In genomic region chr15:45167631-45168205, GRCh38 we compare ENCODE assay signal across 9 cellular contexts. TPM values are rescaled to one million over a fixed set of nuclear protein-coding genes. Genes with fewer than 3 reads are reported as not detected.
DNase-seq lines count a peak whose midpoint lies in the region; ATAC-seq and TF ChIP-seq lines count a peak whose summit lies in the region.
"Had no signal": no experiment of that assay in that cellular context is flagged by ENCODE, and none has a peak within 500 bp of the region (broad histone marks: within the 10 kb centered on the region; RNA-seq: fewer than 3 reads in every experiment).

No MANE protein-coding gene starts in this region.

- no peaks in the 10 kb centered on the region for H3K9me3 Mint-ChIP-seq in WTC11

- H3K4me3 ChIP-seq in GM23248 (peak overlapping the region; percentile 82), gastroesophageal sphincter (peak overlapping the region; percentile 63 to 80), skeletal muscle cell (ENCODE audit: low read depth, low read length) (peak overlapping the region; percentile 58)

- no peaks in the 10 kb centered on the region for H3K36me3 Mint-ChIP-seq in WTC11

- H3K9me2 ChIP-seq in GM23248 (ENCODE audit: insufficient read depth), result no peaks in the 10 kb centered on the region

- H3K9ac ChIP-seq in GM23248, result peak overlapping the region; percentile 95

- no peaks in the 10 kb centered on the region; the same call in 1 of the 2 replicates for H3K27me3 Mint-ChIP-seq in WTC11 (ENCODE audit: low read depth)

- H3K27ac Mint-ChIP-seq in WTC11, result no peak overlapping the region; the same call in none of the 2 replicates

- no peaks in the 10 kb centered on the region; the same call in 1 of the 2 replicates for H3F3A ChIP-seq in GM23248 (ENCODE audit: insufficient read depth)

- DNase-seq in GM23248 (no peak), WTC11 (ENCODE audit: low spot score) (no peak), skeletal muscle cell (ENCODE audit: low read depth) (no peak), SW 1271 (lab: John Stamatoyannopoulos, UW) (no peak), SKM-1 treated with dmso at 0.1 percent for 144 hours (lab: John Stamatoyannopoulos, UW; ENCODE audit: unreplicated experiment) (no peak), NCI-H2227 (lab: John Stamatoyannopoulos, UW; ENCODE audit: unreplicated experiment) (no peak), DMS 273 (lab: John Stamatoyannopoulos, UW; ENCODE audit: unreplicated experiment) (no peak)

- 41 to 43% methylated on average over 9 of the region's 9 CpGs for WGBS in GM23248 (ENCODE audit: low coverage in 1 of 2, low lambda C conversion rate in 2 of 2, missing lambda C conversion rate in 2 of 2), 2 experiments
- WGBS in gastroesophageal sphincter (ENCODE audit: low coverage in 1 of 2), 2 donors, result 57% methylated on average over 7 of the region's 9 CpGs; no CpG with 5 or more reads in 1 of the 2 donors

- no peaks in the 10 kb centered on the region for H3K36me3 ChIP-seq in GM23248 (ENCODE audit: low read depth)
- peaks cover 0 to 15% of the 10 kb centered on the region in 2 donors for H3K36me3 ChIP-seq in gastroesophageal sphincter

- CTCF ChIA-PET in WTC11 (lab: Charles Lee), result interaction anchor here (0.7 to 2.6 kb wide), 21 partner anchors 9 to 235 kb away, joined by 3 to 21 read pairs (median 5); partner anchors contain the start of genes DUOX2 and SHF

- POLR2A ChIA-PET in WTC11 (lab: Charles Lee), result interaction anchor here (1.3 to 3.6 kb wide), 5 partner anchors 16 to 234 kb away, joined by 4 to 23 read pairs (median 5); partner anchors contain the start of gene SHF

- in situ Hi-C loops in GM23248 (cut with MboI), result loop anchor here (10.0 kb wide), 1 partner anchor 237 kb away; a partner anchor contains a TSS

- TF ChIP-seq CTCF in WTC11 (IDR thresholded peaks at IDR 0.05) (peak; percentile 8; the same call in 1 of the 2 replicates), gastroesophageal sphincter (IDR thresholded peaks at IDR 0.05) (no peak)

- H4K20me1 ChIP-seq in GM23248 (ENCODE audit: insufficient read depth), result no peaks in the 10 kb centered on the region

- H3K4me1 Mint-ChIP-seq in WTC11, result peaks cover 54% of the 10 kb centered on the region

- TF ChIP-seq EP300 in gastroesophageal sphincter (IDR thresholded peaks at IDR 0.05), result no peak

- H3K79me2 ChIP-seq in GM23248 (ENCODE audit: insufficient read depth), result no peaks in the 10 kb centered on the region

- no peak for TF ChIP-seq POLR2A in gastroesophageal sphincter (IDR thresholded peaks at IDR 0.05)

- H3K4me1 ChIP-seq in GM23248 (ENCODE audit: insufficient read depth) (peaks cover 7% of the 10 kb centered on the region), gastroesophageal sphincter (peaks cover 0 to 51% (median 5%) of the 10 kb centered on the region in 3 donors)

- H3K27me3 ChIP-seq in GM23248 (replicated peaks; ENCODE audit: insufficient read depth) (no peaks in the 10 kb centered on the region), gastroesophageal sphincter (no peaks in the 10 kb centered on the region)

- no peak for ATAC-seq in WTC11
- ATAC-seq in gastroesophageal sphincter, result no peak

- H3K9me3 ChIP-seq in GM23248 (ENCODE audit: low read depth) (no peaks in the 10 kb centered on the region), gastroesophageal sphincter (no peaks in the 10 kb centered on the region)

- H3K4me2 ChIP-seq in GM23248 (ENCODE audit: unreplicated experiment), result peak overlapping the region; percentile 91

- peak overlapping the region; percentile 57 for H3K4me3 Mint-ChIP-seq in WTC11

- H2AFZ ChIP-seq in GM23248, result peak overlapping the region; percentile 80

- H3K27ac ChIP-seq in GM23248 (peak overlapping the region; percentile 84; the same call in 1 of the 2 replicates), gastroesophageal sphincter (peak overlapping the region; percentile 97 to 99 (median 98))

TF ChIP-seq in WTC11, 78 proteins besides CTCF, POLR2A, EP300 and RAD21 (continues in another document):
- no peak for TF ChIP-seq ZNF121 (CRISPR knock-in tag; IDR thresholded peaks at IDR 0.05)
- no peak for TF ChIP-seq CBFB (CRISPR knock-in tag; IDR thresholded peaks at IDR 0.05; ENCODE audit: low read depth)
- TF ChIP-seq E2F5 (CRISPR knock-in tag; IDR thresholded peaks at IDR 0.05), result no peak
- TF ChIP-seq ATF2 (CRISPR knock-in tag; IDR thresholded peaks at IDR 0.05; ENCODE audit: borderline replicate concordance, low read depth), result no peak
- no peak for TF ChIP-seq ZNF425 (CRISPR knock-in tag; conservative IDR thresholded peaks at IDR 0.05)
- TF ChIP-seq ZNF281 (CRISPR knock-in tag; IDR thresholded peaks at IDR 0.05), result no peak
- TF ChIP-seq PRRX2 (CRISPR knock-in tag; IDR thresholded peaks at IDR 0.05), result no peak
- no peak for TF ChIP-seq RELA (CRISPR knock-in tag; IDR thresholded peaks at IDR 0.05; ENCODE audit: borderline replicate concordance)

RNA-seq across cellular contexts. Expression of gene SHF, which starts 20.0 kb away (rescaled TPM):
- 0.25 and 0.32 TPM in 2 replicates for total RNA-seq in GM23248 (2014; rRNA removed; shearing (Covaris generic))
- 0.76 and 0.93 TPM in 2 replicates for polyA plus RNA-seq in GM23248 (2016; fragmentation: Nextera tagmentation; extraction: Ambion mirVana)
- 30.6 to 33.1 TPM (median 31.0 TPM) in 3 replicates for total RNA-seq in WTC11 (2021)
- total RNA-seq in gastroesophageal sphincter, result 1 to 10 TPM; 4.4 to 10.0 (median 7.4) TPM

RNA-seq across cellular contexts. Expression of gene DUOX1, which starts 37.9 kb away (rescaled TPM):
- 0.32 and 0.89 TPM in 2 replicates for total RNA-seq in GM23248 (2014; rRNA removed; shearing (Covaris generic))
- polyA plus RNA-seq in GM23248 (2016; fragmentation: Nextera tagmentation; extraction: Ambion mirVana), result 1.5 and 1.8 TPM in 2 replicates
- total RNA-seq in WTC11 (2021) (1.3 to 2.1 TPM (median 1.3 TPM) in 3 replicates), gastroesophageal sphincter (1 to 10 TPM in 2 of 4 donors, under 1 TPM in 2; 0.08 to 2.7 (median 1.1) TPM)

RNA-seq across cellular contexts. Expression of gene DUOXA1, which starts 38.0 kb away (rescaled TPM):
- 2.4 TPM in 1 of 2 replicates, not detected in the other for total RNA-seq in GM23248 (2014; rRNA removed; shearing (Covaris generic))
- 0.48 and 0.61 TPM in 2 replicates for polyA plus RNA-seq in GM23248 (2016; fragmentation: Nextera tagmentation; extraction: Ambion mirVana)
- 0.09 to 0.62 TPM (median 0.50 TPM) in 3 replicates for total RNA-seq in WTC11 (2021)
- total RNA-seq in gastroesophageal sphincter, result 1 to 10 TPM in 2 of 4 donors, under 1 TPM in 1, not detected in 1; 0.67 to 1.7 (median 1.7) TPM

RNA-seq across cellular contexts. Expression of gene DUOXA2, which starts 53.6 kb away (rescaled TPM):
- not detected in 2 replicates for total RNA-seq in GM23248 (2014; rRNA removed; shearing (Covaris generic))
- polyA plus RNA-seq in GM23248 (2016; fragmentation: Nextera tagmentation; extraction: Ambion mirVana), result not detected in 2 replicates
- total RNA-seq in WTC11 (2021) (0.11 TPM in 1 of 3 replicates, not detected in the others), gastroesophageal sphincter (under 1 TPM in 2 of 4 donors, not detected in 2; 0.49 to 0.62 TPM)
- total RNA-seq: T-helper 1 cell treated with Interleukin-12 subunit alpha and Interleukin-12 subunit beta and Interleukin-4 antibody, amounts not matched to agents 30 ng/mL and 1 ng/mL, for 36 hours had no signal

RNA-seq across cellular contexts. Expression of gene DUOX2, which starts 53.7 kb away (rescaled TPM):
- not detected in 2 replicates for total RNA-seq in GM23248 (2014; rRNA removed; shearing (Covaris generic))
- 0.03 TPM in 2 replicates for polyA plus RNA-seq in GM23248 (2016; fragmentation: Nextera tagmentation; extraction: Ambion mirVana)
- 0.13 to 0.27 TPM (median 0.14 TPM) in 3 replicates for total RNA-seq in WTC11 (2021)
- 1 to 10 TPM in 1 of 4 donors, under 1 TPM in 3; 0.13 to 1.5 (median 0.54) TPM for total RNA-seq in gastroesophageal sphincter
- total RNA-seq: T-helper 1 cell treated with Interleukin-12 subunit alpha and Interleukin-12 subunit beta and Interleukin-4 antibody, amounts not matched to agents 30 ng/mL and 1 ng/mL, for 36 hours had no signal
